In the genomic region with DNA sequence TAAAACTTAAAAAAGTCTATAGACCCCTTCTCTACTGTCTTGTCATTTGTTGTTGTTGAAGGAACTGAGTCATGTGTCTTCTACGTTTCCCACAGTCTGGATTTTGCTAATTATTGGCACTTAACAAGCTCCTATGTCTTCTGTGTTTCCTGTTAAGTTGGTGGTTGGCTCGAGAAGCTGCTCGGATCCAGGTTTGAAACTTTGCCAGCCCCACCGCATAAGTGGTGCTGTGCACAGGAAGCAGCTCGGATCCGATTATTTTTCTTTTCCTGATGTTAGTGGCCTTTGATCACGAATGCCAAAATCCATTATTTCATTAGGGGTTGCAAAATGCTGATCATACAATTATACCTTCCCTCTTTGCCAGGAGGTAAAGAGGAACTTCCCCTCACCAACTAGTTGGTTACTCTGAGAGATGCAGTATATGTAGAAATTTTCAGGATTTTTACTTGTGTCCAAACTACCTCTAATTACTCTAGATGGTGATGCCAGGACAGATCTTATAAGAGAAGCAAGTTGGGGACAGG, we compare ENCODE assay signal across 1 cellular context.
TF ChIP-seq lines count a peak whose summit lies in the region.

No MANE protein-coding gene starts in this region.

TF ChIP-seq in HepG2, 621 proteins besides CTCF, POLR2A, EP300 and RAD21 (continued from another document):
- TF ChIP-seq, protein P1, sequence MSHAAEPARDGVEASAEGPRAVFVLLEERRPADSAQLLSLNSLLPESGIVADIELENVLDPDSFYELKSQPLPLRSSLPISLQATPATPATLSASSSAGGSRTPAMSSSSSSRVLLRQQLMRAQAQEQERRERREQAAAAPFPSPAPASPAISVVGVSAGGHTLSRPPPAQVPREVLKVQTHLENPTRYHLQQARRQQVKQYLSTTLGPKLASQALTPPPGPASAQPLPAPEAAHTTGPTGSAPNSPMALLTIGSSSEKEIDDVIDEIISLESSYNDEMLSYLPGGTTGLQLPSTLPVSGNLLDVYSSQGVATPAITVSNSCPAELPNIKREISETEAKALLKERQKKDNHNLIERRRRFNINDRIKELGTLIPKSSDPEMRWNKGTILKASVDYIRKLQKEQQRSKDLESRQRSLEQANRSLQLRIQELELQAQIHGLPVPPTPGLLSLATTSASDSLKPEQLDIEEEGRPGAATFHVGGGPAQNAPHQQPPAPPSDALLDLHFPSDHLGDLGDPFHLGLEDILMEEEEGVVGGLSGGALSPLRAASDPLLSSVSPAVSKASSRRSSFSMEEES (CRISPR knock-in tag; IDR thresholded peaks at IDR 0.05) = no peak
- no peak for TF ChIP-seq SRSF1 (optimal IDR thresholded peaks at IDR 0.05; ENCODE audit: low read depth, low read length)
- no peak for TF ChIP-seq MBD4 (IDR thresholded peaks at IDR 0.05; ENCODE audit: borderline replicate concordance, low read length)
